Comparison of ENCODE assay signal across 20 cellular contexts in genomic region chr10:45602082-45602730, GRCh38.
DNase-seq lines count a peak whose midpoint lies in the region; FAIRE-seq and TF ChIP-seq lines count a peak whose summit lies in the region.
"Had no signal": no experiment of that assay in that cellular context is flagged by ENCODE, and none has a peak within 500 bp of the region (broad histone marks: within the 10 kb centered on the region; RNA-seq: fewer than 3 reads in every experiment).

No MANE protein-coding gene starts in this region.

- in situ Hi-C loops in astrocyte of the cerebellum (cut with HindIII; ENCODE audit: low sequenced_read_pairs): no loop called here

- H3K9me3 ChIP-seq in breast epithelium: no peaks in the 10 kb centered on the region
- H3K9me3 ChIP-seq: neutrophil, sigmoid colon, tibial nerve had no signal

- no peaks in the 10 kb centered on the region for H3K4me1 Mint-ChIP-seq in MCF 10A (ENCODE audit: insufficient read depth, unreplicated experiment)

- FAIRE-seq in urothelium cell line (lab: Jason Lieb, UNC): peak; percentile 58
- FAIRE-seq: GM12892, islet of Langerhans had no signal

- H3K27ac Mint-ChIP-seq in MCF 10A (ENCODE audit: low read depth, unreplicated experiment): no peak overlapping the region
- H3K27ac Mint-ChIP-seq: CD4-positive, alpha-beta memory T cell had no signal

- no peaks in the 10 kb centered on the region for H3K27me3 Mint-ChIP-seq in MCF 10A (ENCODE audit: insufficient read depth, unreplicated experiment)

- peaks cover 0 to 5% of the 10 kb centered on the region in 2 donors for H3K27me3 ChIP-seq in breast epithelium

- no peaks in the 10 kb centered on the region for H3K9me3 Mint-ChIP-seq in MCF 10A (ENCODE audit: unreplicated experiment)

- POLR2A ChIA-PET in MCF 10A (lab: Yijun Ruan, JAX): interaction anchor here (0.9 kb wide), 1 partner anchor 8 kb away, joined by 3 read pairs; no protein-coding TSS in a partner anchor

- no peaks in the 10 kb centered on the region for H3K36me3 ChIP-seq in breast epithelium
- H3K36me3 ChIP-seq: neutrophil, sigmoid colon had no signal

- BruUV-seq in MCF 10A (replicated peaks; lab: Mats Ljungman, UMichigan): no TSS peak

- H3K4me1 ChIP-seq in breast epithelium: no peaks in the 10 kb centered on the region

- intact Hi-C loops in MCF 10A (cut with micrococcal nuclease): no loop called here
- intact Hi-C loops in breast epithelium (cut with DNase I; ENCODE audit: low total_unique reads): no loop called here

- peak; percentile 5 for DNase-seq in MCF 10A (ENCODE audit: unreplicated experiment)
- DNase-seq in breast epithelium (ENCODE audit: low spot score in 2 of 2): no peak
- peak; percentile 22 for DNase-seq in astrocyte of the cerebellum (ENCODE audit: low read depth)
- DNase-seq in glomerular visceral epithelial cell (ENCODE audit: extremely low spot score): peak; percentile 22
- DNase-seq in urothelium cell line (ENCODE audit: low spot score): no peak
- DNase-seq in GF-D8 (lab: John Stamatoyannopoulos, UW): no peak
- DNase-seq in cortex of kidney (lab: John Stamatoyannopoulos, UW): no peak
- no peak for DNase-seq in NCI-H1436 treated with DMSO at 0.1 percent for 48 hours (lab: John Stamatoyannopoulos, UW)
- DNase-seq: activated CD4-positive, alpha-beta T cell treated with anti-CD3 and anti-CD28 coated beads for 1 hour; activated naive CD4-positive, alpha-beta T cell treated with Interleukin-2 at 50 U/mL for 16 hours; CD4-positive, alpha-beta memory T cell; H9; NCI-H1105; Right ventricle myocardium superior; sigmoid colon had no signal

- no peak overlapping the region for H3K4me3 Mint-ChIP-seq in MCF 10A (ENCODE audit: unreplicated experiment)
- H3K4me3 Mint-ChIP-seq: H9 had no signal

- no peak overlapping the region for H3K27ac ChIP-seq in breast epithelium
- H3K27ac ChIP-seq: 22Rv1, neutrophil, sigmoid colon, tibial nerve had no signal

- H3K36me3 Mint-ChIP-seq in MCF 10A (ENCODE audit: insufficient read depth, unreplicated experiment): no peaks in the 10 kb centered on the region

- no peak for TF ChIP-seq CTCF in MCF 10A (IDR thresholded peaks at IDR 0.05; ENCODE audit: unreplicated experiment)
- no peak for TF ChIP-seq CTCF in breast epithelium (IDR thresholded peaks at IDR 0.05)
- no peak for TF ChIP-seq CTCF in astrocyte of the cerebellum (IDR thresholded peaks at IDR 0.05; ENCODE audit: low read depth, low read length, missing control alignments)

- no peak for TF ChIP-seq POLR2A in breast epithelium (IDR thresholded peaks at IDR 0.05)

- CTCF ChIA-PET in MCF 10A (lab: Yijun Ruan, JAX): interaction anchor here (0.6 kb wide), 1 partner anchor 20 kb away, joined by 4 read pairs; no protein-coding TSS in a partner anchor

- H3K4me3 ChIP-seq in breast epithelium (no peak overlapping the region), astrocyte of the cerebellum (ENCODE audit: low read depth, low read length) (no peak overlapping the region)
- H3K4me3 ChIP-seq: sigmoid colon, tibial nerve had no signal

Comparison
In these comparisons a context has a peak if more than half of its experiments do, and no peak if none do; other contexts are left out.
1. DNase-seq: peak in MCF 10A (single experiment), astrocyte of the cerebellum (single experiment) and glomerular visceral epithelial cell (single experiment); none in breast epithelium (0 of 2), urothelium cell line (single experiment), GF-D8 (single experiment), cortex of kidney (single experiment) and NCI-H1436 treated with DMSO at 0.1 percent for 48 hours (single experiment).